ENCODE assay signal across 13 cellular contexts in genomic region chr4:2788532-2789103, GRCh38. TPM values are rescaled to one million over a fixed set of nuclear protein-coding genes. Genes with fewer than 3 reads are reported as not detected.
A peak's percentile ranks its signal among the peaks of the same experiment; 100 is the strongest.
DNase-seq lines count a peak whose midpoint lies in the region; ATAC-seq and TF ChIP-seq lines count a peak whose summit lies in the region.
"Had no signal": no experiment of that assay in that cellular context is flagged by ENCODE, and none has a peak within 500 bp of the region (broad histone marks: within the 10 kb centered on the region; RNA-seq: fewer than 3 reads in every experiment).

No MANE protein-coding gene starts in this region.

- WGBS in testis, 2 donors, result 62 to 100% methylated on average over 2 to 4 of the region's 4 CpGs

- H3K4me1 ChIP-seq in testis, result peaks cover 32% of the 10 kb centered on the region

- no peaks in the 10 kb centered on the region for H3K9me3 ChIP-seq in testis
- H3K9me3 ChIP-seq: A549 had no signal

- H3K36me3 ChIP-seq in testis (ENCODE audit: low read depth, missing control alignments), result no peaks in the 10 kb centered on the region
- H3K36me3 ChIP-seq: esophagus muscularis mucosa had no signal

- CTCF ChIA-PET in activated CD8-positive, alpha-beta T cell treated with anti-CD3 and anti-CD28 coated beads, Interleukin-2, amount 10 ng/mL, durations not matched to agents 7 days and 5 days (lab: Charles Lee), result no interaction called here

- H3K4me3 Mint-ChIP-seq in activated CD8-positive, alpha-beta T cell treated with anti-CD3 and anti-CD28 coated beads, Interleukin-2, amount 10 ng/mL, durations not matched to agents 7 days and 5 days, result no peak overlapping the region

- no peak for TF ChIP-seq CTCF in testis (IDR thresholded peaks at IDR 0.05)

- intact Hi-C loops in left ventricle myocardium superior (cut with micrococcal nuclease) (no loop called here), testis (cut with DNase I; ENCODE audit: low total_unique reads) (no loop called here)

- no peaks in the 10 kb centered on the region for H3K9me3 Mint-ChIP-seq in activated CD8-positive, alpha-beta T cell treated with anti-CD3 and anti-CD28 coated beads, Interleukin-2, amount 10 ng/mL, durations not matched to agents 7 days and 5 days (ENCODE audit: insufficient read depth)

- peaks cover 45% of the 10 kb centered on the region for H3K4me1 Mint-ChIP-seq in activated CD8-positive, alpha-beta T cell treated with anti-CD3 and anti-CD28 coated beads, Interleukin-2, amount 10 ng/mL, durations not matched to agents 7 days and 5 days (ENCODE audit: low read depth)

- no peak overlapping the region for H3K4me3 ChIP-seq in testis
- H3K4me3 ChIP-seq: A549, esophagus muscularis mucosa, PC-9 had no signal

- TF ChIP-seq POLR2A in testis (IDR thresholded peaks at IDR 0.05), result no peak

- H3K27ac ChIP-seq in testis, result peak overlapping the region; percentile 44 to 76
- H3K27ac ChIP-seq: PC-9 had no signal

- ATAC-seq in activated CD4-positive, CD25-positive, alpha-beta regulatory T cell treated with anti-CD3 and anti-CD28 coated beads, Interleukin-2, amount 50 U/mL, for 24 hours, result no peak
- ATAC-seq in activated CD8-positive, alpha-beta T cell treated with anti-CD3 and anti-CD28 coated beads, Interleukin-2, amount 10 ng/mL, durations not matched to agents 7 days and 5 days, result no peak
- peak; percentile 79 for ATAC-seq in left ventricle myocardium superior
- no peak for ATAC-seq in HG03108 (IDR thresholded peaks at IDR 0.05; ENCODE audit: unreplicated experiment)
- ATAC-seq: A549 had no signal

- H3K27me3 ChIP-seq in testis, result no peaks in the 10 kb centered on the region
- H3K27me3 ChIP-seq: esophagus muscularis mucosa had no signal

- H3K27me3 Mint-ChIP-seq in activated CD8-positive, alpha-beta T cell treated with anti-CD3 and anti-CD28 coated beads, Interleukin-2, amount 10 ng/mL, durations not matched to agents 7 days and 5 days (ENCODE audit: low read depth), result no peaks in the 10 kb centered on the region

- POLR2A ChIA-PET in activated CD8-positive, alpha-beta T cell treated with anti-CD3 and anti-CD28 coated beads, Interleukin-2, amount 10 ng/mL, durations not matched to agents 7 days and 5 days (lab: Charles Lee), result interaction anchor here (1.5 kb wide), 1 partner anchor 20 kb away, joined by 4 read pairs; no protein-coding TSS in a partner anchor

- no peaks in the 10 kb centered on the region for H3K36me3 Mint-ChIP-seq in activated CD8-positive, alpha-beta T cell treated with anti-CD3 and anti-CD28 coated beads, Interleukin-2, amount 10 ng/mL, durations not matched to agents 7 days and 5 days (ENCODE audit: low read depth)
- H3K36me3 Mint-ChIP-seq: brain had no signal

- DNase-seq in activated CD4-positive, CD25-positive, alpha-beta regulatory T cell treated with anti-CD3 and anti-CD28 coated beads, Interleukin-2, amount 50 U/mL, for 72 hours, result peak; percentile 29
- no peak for DNase-seq in activated CD8-positive, alpha-beta T cell treated with anti-CD3 and anti-CD28 coated beads, Interleukin-2, amount 10 ng/mL, durations not matched to agents 7 days and 5 days
- DNase-seq in left ventricle myocardium superior, result peak; percentile 88
- DNase-seq in testis, result peak; percentile 83
- DNase-seq in NCI-H2171 (lab: John Stamatoyannopoulos, UW), result no peak
- no peak for DNase-seq in NCI-H526 treated with DMSO at 0.1 percent for 48 hours (lab: John Stamatoyannopoulos, UW)
- DNase-seq: GF-D8, PC-9 had no signal

- peak overlapping the region; percentile 70 for H3K27ac Mint-ChIP-seq in activated CD8-positive, alpha-beta T cell treated with anti-CD3 and anti-CD28 coated beads, Interleukin-2, amount 10 ng/mL, durations not matched to agents 7 days and 5 days

RNA-seq across cellular contexts. Expression of gene SH3BP2, which starts 4.3 kb away (rescaled TPM):
- total RNA-seq in activated CD8-positive, alpha-beta T cell treated with anti-CD3 and anti-CD28 coated beads, Interleukin-2, amount 10 ng/mL, durations not matched to agents 7 days and 5 days, result 10 to 100 TPM; 88.2 to 93.0 TPM
- total RNA-seq in left ventricle myocardium superior (25.6 TPM), testis (10 to 100 TPM; 45.0 to 47.3 TPM)
- polyA plus RNA-seq in testis (ENCODE audit: insufficient read depth, low read depth, low replicate concordance), result 26.6 TPM

RNA-seq across cellular contexts. Expression of gene TNIP2, which starts 32.5 kb away (rescaled TPM):
- total RNA-seq in activated CD8-positive, alpha-beta T cell treated with anti-CD3 and anti-CD28 coated beads, Interleukin-2, amount 10 ng/mL, durations not matched to agents 7 days and 5 days, result 10 to 100 TPM; 42.3 to 44.3 TPM
- total RNA-seq in left ventricle myocardium superior (24.0 TPM), testis (100 to 1,000 TPM in 1 of 2 donors, 10 to 100 TPM in 1; 99.7 to 108 TPM)
- 35.1 TPM for polyA plus RNA-seq in testis (ENCODE audit: insufficient read depth, low read depth, low replicate concordance)

RNA-seq across cellular contexts. Expression of gene ADD1, which starts 55.0 kb away (rescaled TPM):
- total RNA-seq in activated CD8-positive, alpha-beta T cell treated with anti-CD3 and anti-CD28 coated beads, Interleukin-2, amount 10 ng/mL, durations not matched to agents 7 days and 5 days, result 100 to 1,000 TPM; 252 to 255 TPM
- total RNA-seq in left ventricle myocardium superior (228 TPM), testis (100 to 1,000 TPM; 318 to 355 TPM)
- polyA plus RNA-seq in testis (ENCODE audit: insufficient read depth, low read depth, low replicate concordance), result 233 TPM

Comparison
In these comparisons a context has a peak if more than half of its experiments do, and no peak if none do; other contexts are left out.
1. DNase-seq: peak in activated CD4-positive, CD25-positive, alpha-beta regulatory T cell treated with anti-CD3 and anti-CD28 coated beads, Interleukin-2, amount 50 U/mL, for 72 hours (single experiment), left ventricle myocardium superior (single experiment) and testis (single experiment); none in activated CD8-positive, alpha-beta T cell treated with anti-CD3 and anti-CD28 coated beads, Interleukin-2, amount 10 ng/mL, durations not matched to agents 7 days and 5 days (single experiment), NCI-H2171 (single experiment) and NCI-H526 treated with DMSO at 0.1 percent for 48 hours (single experiment).